In the genomic region with DNA sequence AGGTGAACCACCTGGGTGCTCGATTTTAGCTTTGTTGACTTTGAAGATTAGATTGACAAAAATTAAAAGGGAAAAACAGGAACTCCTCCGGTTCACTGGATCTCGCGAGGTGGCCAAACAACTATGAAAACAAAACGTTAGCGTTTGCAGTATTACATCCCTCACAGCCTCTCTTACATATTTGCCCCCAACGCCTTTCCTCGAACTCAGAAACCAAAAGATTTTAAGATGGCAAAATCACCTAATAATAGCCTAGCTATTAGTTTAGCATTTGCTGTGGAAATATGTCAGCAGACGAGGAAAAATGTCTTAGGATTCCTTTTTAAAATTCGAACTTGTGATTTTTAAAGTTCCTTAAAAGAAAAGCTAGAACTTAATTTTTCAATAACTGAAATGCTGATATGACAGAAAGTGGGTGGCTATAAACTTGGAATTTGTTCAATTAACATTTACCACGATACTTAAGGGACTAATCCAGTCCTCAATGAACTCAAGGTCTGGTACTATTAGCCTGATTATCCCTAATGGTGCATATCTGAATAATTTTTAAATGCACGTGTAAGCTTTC, we compare ENCODE assay signal across 8 cellular contexts. TPM values are rescaled to one million over a fixed set of nuclear protein-coding genes. Genes with fewer than 3 reads are reported as not detected.
DNase-seq lines count a peak whose midpoint lies in the region; ATAC-seq lines count a peak whose summit lies in the region.

No MANE protein-coding gene starts in this region.

- peak overlapping the region; percentile 82 for H3K4me3 ChIP-seq in effector memory CD4-positive, alpha-beta T cell (ENCODE audit: insufficient read depth, low read depth, low read length, poor library complexity, severe bottlenecking)
- H3K4me3 ChIP-seq in muscle layer of duodenum (ENCODE audit: low read depth in 1 of 2, low read length in 2 of 2): peak overlapping the region; percentile 93 to 95

- peak overlapping the region; percentile 97 for H3K4me3 Mint-ChIP-seq in activated CD4-positive, alpha-beta T cell treated with anti-CD3 and anti-CD28 coated beads, Interleukin-2, amount 10 ng/mL, durations not matched to agents 7 days and 5 days

- H3K27ac ChIP-seq in effector memory CD4-positive, alpha-beta T cell (ENCODE audit: insufficient read depth, low read length, poor library complexity, severe bottlenecking): peak overlapping the region; percentile 91
- H3K27ac ChIP-seq in muscle layer of duodenum (ENCODE audit: low read length): peak overlapping the region; percentile 93

- DNase-seq in activated CD4-positive, alpha-beta T cell treated with anti-CD3 and anti-CD28 coated beads, Interleukin-2, amount 10 ng/mL, durations not matched to agents 7 days and 5 days: no peak
- DNase-seq in activated CD4-positive, alpha-beta T cell treated with anti-CD3 and anti-CD28 coated beads, Interleukin-2, amount 50 U/mL, for 48 hours: no peak
- DNase-seq in RKO (ENCODE audit: low spot score): peak; percentile 4
- no peak for DNase-seq in effector memory CD4-positive, alpha-beta T cell
- DNase-seq in activated CD4-positive, CD25-positive, alpha-beta regulatory T cell treated with anti-CD3 and anti-CD28 coated beads, Interleukin-2, amount 50 U/mL, for 72 hours: no peak

- peaks cover 20% of the 10 kb centered on the region for H3K36me3 Mint-ChIP-seq in activated CD4-positive, alpha-beta T cell treated with anti-CD3 and anti-CD28 coated beads, Interleukin-2, amount 10 ng/mL, durations not matched to agents 7 days and 5 days (ENCODE audit: low read depth)

- H3K27me3 Mint-ChIP-seq in activated CD4-positive, alpha-beta T cell treated with anti-CD3 and anti-CD28 coated beads, Interleukin-2, amount 10 ng/mL, durations not matched to agents 7 days and 5 days: no peaks in the 10 kb centered on the region

- CTCF ChIA-PET in activated CD4-positive, alpha-beta T cell treated with anti-CD3 and anti-CD28 coated beads, Interleukin-2, amount 10 ng/mL, durations not matched to agents 7 days and 5 days (lab: Charles Lee): interaction anchor here (0.7 to 2.5 kb wide), 2 partner anchors 40 to 125 kb away, joined by 3 to 6 read pairs; no protein-coding TSS in a partner anchor

- no peaks in the 10 kb centered on the region for H3K9me3 ChIP-seq in effector memory CD4-positive, alpha-beta T cell (ENCODE audit: control insufficient read depth, low read length)
- H3K9me3 ChIP-seq in muscle layer of duodenum (ENCODE audit: control insufficient read depth in 1 of 2, low read length in 2 of 2): no peaks in the 10 kb centered on the region

- no peaks in the 10 kb centered on the region for H3K27me3 ChIP-seq in effector memory CD4-positive, alpha-beta T cell (replicated peaks; ENCODE audit: control insufficient read depth, insufficient read depth, low read length, poor library complexity, severe bottlenecking)
- no peaks in the 10 kb centered on the region for H3K27me3 ChIP-seq in muscle layer of duodenum (ENCODE audit: low read depth, low read length)

- peak overlapping the region; percentile 98 for H3K27ac Mint-ChIP-seq in activated CD4-positive, alpha-beta T cell treated with anti-CD3 and anti-CD28 coated beads, Interleukin-2, amount 10 ng/mL, durations not matched to agents 7 days and 5 days

- POLR2A ChIA-PET in activated CD4-positive, alpha-beta T cell treated with anti-CD3 and anti-CD28 coated beads, Interleukin-2, amount 10 ng/mL, durations not matched to agents 7 days and 5 days (lab: Charles Lee): interaction anchor here (0.5 to 0.8 kb wide), 2 partner anchors 54 to 1626 kb away, joined by 3 to 6 read pairs; no protein-coding TSS in a partner anchor

- H3K36me3 ChIP-seq in effector memory CD4-positive, alpha-beta T cell (ENCODE audit: control insufficient read depth, insufficient read depth, low read length): no peaks in the 10 kb centered on the region
- H3K36me3 ChIP-seq in muscle layer of duodenum (ENCODE audit: control insufficient read depth in 1 of 2, insufficient read depth in 2 of 2, low read length in 2 of 2): no peaks in the 10 kb centered on the region

- no peaks in the 10 kb centered on the region for H3K9me3 Mint-ChIP-seq in activated CD4-positive, alpha-beta T cell treated with anti-CD3 and anti-CD28 coated beads, Interleukin-2, amount 10 ng/mL, durations not matched to agents 7 days and 5 days

- H3K4me1 ChIP-seq in effector memory CD4-positive, alpha-beta T cell (ENCODE audit: control insufficient read depth, insufficient read depth, low read length, poor library complexity, severe bottlenecking): peaks cover 11% of the 10 kb centered on the region
- peaks cover 4 to 14% of the 10 kb centered on the region in 2 donors for H3K4me1 ChIP-seq in muscle layer of duodenum (ENCODE audit: control insufficient read depth in 1 of 2, insufficient read depth in 2 of 2, low read length in 2 of 2)

- peak; percentile 29 for ATAC-seq in HG02840 (IDR thresholded peaks at IDR 0.05; ENCODE audit: low FRiP score, unreplicated experiment)
- ATAC-seq in GM19397 (IDR thresholded peaks at IDR 0.05; ENCODE audit: unreplicated experiment): no peak

- peaks cover 57% of the 10 kb centered on the region for H3K4me1 Mint-ChIP-seq in activated CD4-positive, alpha-beta T cell treated with anti-CD3 and anti-CD28 coated beads, Interleukin-2, amount 10 ng/mL, durations not matched to agents 7 days and 5 days

RNA-seq across cellular contexts. Expression of a gene that starts 0.5 kb away (rescaled TPM):
- 10 to 100 TPM; 32.1 to 34.2 TPM for total RNA-seq in activated CD4-positive, alpha-beta T cell treated with anti-CD3 and anti-CD28 coated beads, Interleukin-2, amount 10 ng/mL, durations not matched to agents 7 days and 5 days

RNA-seq across cellular contexts. Expression of a gene that starts 48.2 kb away (rescaled TPM):
- total RNA-seq in activated CD4-positive, alpha-beta T cell treated with anti-CD3 and anti-CD28 coated beads, Interleukin-2, amount 10 ng/mL, durations not matched to agents 7 days and 5 days: 10 to 100 TPM; 26.4 to 31.7 TPM
